8 cellular contexts compared by ENCODE assay signal in the genomic region with DNA sequence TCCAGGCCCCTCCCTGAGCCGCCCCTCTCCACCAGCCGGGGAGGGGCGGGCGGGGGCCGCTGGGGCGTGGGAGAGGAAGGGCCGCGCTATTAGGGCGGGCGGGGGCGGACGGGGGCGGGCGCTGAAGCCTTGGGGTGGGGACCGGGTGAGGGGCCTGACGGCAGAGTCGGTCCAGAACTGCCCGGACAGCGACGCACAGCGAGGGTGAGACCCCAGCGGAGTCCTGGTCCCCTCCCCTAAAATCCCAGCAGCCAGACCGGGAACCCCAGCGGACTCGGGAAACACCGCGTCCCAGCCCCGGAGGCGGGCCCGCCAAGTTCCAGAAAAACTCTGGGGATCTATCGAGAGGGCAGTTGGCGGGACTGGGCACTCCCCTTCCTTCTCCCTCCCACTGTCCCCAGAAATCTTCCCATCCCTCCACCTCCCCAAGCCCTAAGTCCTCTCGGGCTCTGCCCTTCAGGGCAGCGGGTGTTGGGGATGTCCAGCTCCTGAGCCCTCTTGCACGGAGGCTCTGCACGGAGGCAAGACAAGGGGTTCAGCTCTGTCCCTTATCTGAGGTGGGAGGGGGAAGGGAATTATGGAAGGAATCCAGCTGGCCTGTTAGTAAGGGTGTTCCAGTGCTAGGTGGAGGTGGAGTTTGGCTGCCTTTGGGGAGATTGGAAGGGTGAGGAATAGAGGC. TPM values are rescaled to one million over a fixed set of nuclear protein-coding genes. Genes with fewer than 3 reads are reported as not detected.
DNase-seq lines count a peak whose midpoint lies in the region; ATAC-seq, FAIRE-seq and TF ChIP-seq lines count a peak whose summit lies in the region.

A gene with protein sequence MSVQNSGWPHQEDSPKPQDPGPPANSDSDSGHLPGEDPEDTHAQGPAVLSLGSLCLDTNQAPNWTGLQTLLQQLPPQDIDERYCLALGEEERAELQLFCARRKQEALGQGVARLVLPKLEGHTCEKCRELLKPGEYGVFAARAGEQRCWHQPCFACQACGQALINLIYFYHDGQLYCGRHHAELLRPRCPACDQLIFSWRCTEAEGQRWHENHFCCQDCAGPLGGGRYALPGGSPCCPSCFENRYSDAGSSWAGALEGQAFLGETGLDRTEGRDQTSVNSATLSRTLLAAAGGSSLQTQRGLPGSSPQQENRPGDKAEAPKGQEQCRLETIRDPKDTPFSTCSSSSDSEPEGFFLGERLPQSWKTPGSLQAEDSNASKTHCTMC (plus strand): TSS at position 160 of the 679 bp plus-strand sequence. CDS start 2,692 bp downstream, outside the sequence.

- TF ChIP-seq POLR2A in sigmoid colon (IDR thresholded peaks at IDR 0.05) = peak in 1 of 2 donors; percentile 7

- no CpG with 5 or more reads among the region's 36 CpGs for WGBS in iPS DF 6.9 (ENCODE audit: insufficient coverage, insufficient read length)
- WGBS in sigmoid colon, 2 donors = 0 to 2% methylated on average over 36 of the region's 36 CpGs

- H3K9ac ChIP-seq in KMS-11 = no peak within 1 kb of the TSS
- peak within 1 kb of the TSS; percentile 83 for H3K9ac ChIP-seq in astrocyte (ENCODE audit: low read length)

- no peaks in the 10 kb centered on the region for H3K9me3 ChIP-seq in astrocyte (ENCODE audit: insufficient read depth, low read depth, low read length)
- H3K9me3 ChIP-seq in iPS DF 6.9 (ENCODE audit: control insufficient read depth, insufficient read depth, low read length) = no peaks in the 10 kb centered on the region
- no peaks in the 10 kb centered on the region for H3K9me3 ChIP-seq in sigmoid colon

- H3K79me2 ChIP-seq in KMS-11 (ENCODE audit: insufficient read depth, low read depth) (no peaks in the 10 kb centered on the region), astrocyte (ENCODE audit: insufficient read depth, low read length) (no peaks in the 10 kb centered on the region)

- DNase-seq in Daoy (ENCODE audit: low read depth) (peak; percentile 44), astrocyte (ENCODE audit: low read depth) (no peak), iPS DF 6.9 (ENCODE audit: low read depth, low spot score) (no peak), sigmoid colon (peak; percentile 72), NCI-H2081 treated with DMSO at 0.1 percent for 48 hours (lab: John Stamatoyannopoulos, UW) (no peak)
- no peak for DNase-seq in central memory CD4-positive, alpha-beta T cell

- intact Hi-C loops in sigmoid colon (cut with DNase I) = loop anchor here (5.0 to 10.0 kb wide), 4 partner anchors 114 to 706 kb away; a partner anchor contains a TSS

- H2AFZ ChIP-seq in KMS-11 (ENCODE audit: low read depth) = peak within 1 kb of the TSS; percentile 74
- H2AFZ ChIP-seq in astrocyte (ENCODE audit: low read depth, low read length) = peak within 1 kb of the TSS; percentile 89

- FAIRE-seq in astrocyte (lab: Jason Lieb, UNC) = no peak

- no peak for ATAC-seq in HG03196 (IDR thresholded peaks at IDR 0.05; ENCODE audit: unreplicated experiment)

- H3K27me3 Mint-ChIP-seq in astrocyte (ENCODE audit: low read depth, unreplicated experiment) = no peaks in the 10 kb centered on the region

- H3K36me3 ChIP-seq in KMS-11 (ENCODE audit: insufficient read depth) (no peaks in the 10 kb centered on the region), astrocyte (ENCODE audit: insufficient read depth, low read length) (no peaks in the 10 kb centered on the region), iPS DF 6.9 (ENCODE audit: control insufficient read depth, insufficient read depth, low read length) (no peaks in the 10 kb centered on the region), sigmoid colon (peaks cover 0 to 21% (median 2%) of the 10 kb centered on the region in 4 donors)

- H3K36me3 Mint-ChIP-seq in astrocyte (ENCODE audit: low read depth, unreplicated experiment) = peaks cover 2% of the 10 kb centered on the region

- H3K27me3 ChIP-seq in KMS-11 (ENCODE audit: insufficient read depth, low read depth) (peaks cover 33% of the 10 kb centered on the region), astrocyte (ENCODE audit: insufficient read depth, low read length) (no peaks in the 10 kb centered on the region), iPS DF 6.9 (ENCODE audit: control insufficient read depth, insufficient read depth, low read length) (peaks cover 4% of the 10 kb centered on the region; the same call in 1 of the 2 replicates), sigmoid colon (no peaks in the 10 kb centered on the region)

- peaks cover 5% of the 10 kb centered on the region for H3K4me1 Mint-ChIP-seq in astrocyte (ENCODE audit: low read depth, unreplicated experiment)

- no peak for TF ChIP-seq EP300 in sigmoid colon (IDR thresholded peaks at IDR 0.05)

- no peaks in the 10 kb centered on the region for H3K9me3 Mint-ChIP-seq in astrocyte (ENCODE audit: unreplicated experiment)

- H3K4me3 Mint-ChIP-seq in astrocyte (ENCODE audit: unreplicated experiment) = peak within 1 kb of the TSS; percentile 88

- H3K27ac Mint-ChIP-seq in astrocyte (ENCODE audit: unreplicated experiment) = peak within 1 kb of the TSS; percentile 41

- H4K20me1 ChIP-seq in KMS-11 (ENCODE audit: insufficient read depth) (no peaks in the 10 kb centered on the region), astrocyte (ENCODE audit: insufficient read depth, low read length) (peaks cover 8% of the 10 kb centered on the region)

- H3K4me2 ChIP-seq in KMS-11 (peak within 1 kb of the TSS; percentile 31), astrocyte (ENCODE audit: low read length) (peak within 1 kb of the TSS; percentile 100)

- H3K27ac ChIP-seq in KMS-11 (no peak within 1 kb of the TSS), astrocyte (ENCODE audit: low read depth, low read length) (no peak within 1 kb of the TSS), iPS DF 6.9 (ENCODE audit: low read length) (no peak within 1 kb of the TSS), sigmoid colon (peak within 1 kb of the TSS; percentile 84 to 89 (median 86))

- H3K4me3 ChIP-seq in KMS-11 (IDR thresholded peaks at IDR 0.05; ENCODE audit: insufficient read depth, low read depth, low read length) = no peak within 1 kb of the TSS
- H3K4me3 ChIP-seq in astrocyte (ENCODE audit: insufficient read depth, low read depth, low read length) = peak within 1 kb of the TSS; percentile 74
- peak within 1 kb of the TSS; percentile 63; the same call in 1 of the 2 replicates for H3K4me3 ChIP-seq in iPS DF 6.9 (ENCODE audit: low read length)
- peak within 1 kb of the TSS; percentile 57 to 79 (median 74) for H3K4me3 ChIP-seq in sigmoid colon

- H3K4me1 ChIP-seq in KMS-11 (ENCODE audit: low read depth, poor library complexity, severe bottlenecking) = peaks cover 12% of the 10 kb centered on the region
- peaks cover 13% of the 10 kb centered on the region for H3K4me1 ChIP-seq in astrocyte (ENCODE audit: insufficient read depth, low read length)
- peaks cover 3% of the 10 kb centered on the region for H3K4me1 ChIP-seq in iPS DF 6.9 (ENCODE audit: control insufficient read depth, insufficient read depth, low read length)
- H3K4me1 ChIP-seq in sigmoid colon = peaks cover 0 to 41% (median 31%) of the 10 kb centered on the region in 4 donors

- TF ChIP-seq CTCF in KMS-11 (conservative IDR thresholded peaks at IDR 0.05; ENCODE audit: low read depth, low read length) = no peak
- no peak for TF ChIP-seq CTCF in astrocyte (IDR thresholded peaks at IDR 0.05; ENCODE audit: insufficient read depth, low read depth, low read length)
- TF ChIP-seq CTCF in sigmoid colon (IDR thresholded peaks at IDR 0.05) = no peak

RNA-seq across cellular contexts. Expression of the gene that starts here (rescaled TPM):
- not detected in 2 replicates for total RNA-seq in Daoy (2014; rRNA removed; shearing (Covaris generic))
- total RNA-seq in astrocyte (3.1 and 3.4 TPM in 2 replicates), sigmoid colon (10 to 100 TPM in 1 of 4 donors, 1 to 10 TPM in 3; 2.0 to 13.8 (median 4.4) TPM)
- 1 to 10 TPM in 1 of 3 donors, not detected in 2; 1.5 TPM for polyA plus RNA-seq in sigmoid colon

Comparison
In these comparisons a context has a peak if more than half of its experiments do, and no peak if none do; other contexts are left out.
1. Peak in DNase-seq in Daoy; RNA of the gene not detected or under 1 TPM.
2. H3K27ac ChIP-seq: peak in sigmoid colon (4 of 4); none in KMS-11 (single experiment), astrocyte (single experiment) and iPS DF 6.9 (single experiment).